In genomic region chr4:866068-866760, GRCh38 we compare ENCODE assay signal across 1 cellular context.
A peak's percentile ranks its signal among the peaks of the same experiment; 100 is the strongest.
TF ChIP-seq lines count a peak whose summit lies in the region.

No MANE protein-coding gene starts in this region.

TF ChIP-seq in HepG2, 621 proteins besides CTCF, POLR2A, EP300 and RAD21:
- TF ChIP-seq AGO2 (optimal IDR thresholded peaks at IDR 0.05; ENCODE audit: low read depth, low read length) (peak; percentile 14), ZBTB49 (CRISPR knock-in tag; IDR thresholded peaks at IDR 0.05; ENCODE audit: borderline replicate concordance) (no peak), FOXJ3 (CRISPR knock-in tag; IDR thresholded peaks at IDR 0.05; ENCODE audit: borderline replicate concordance) (no peak)
